Comparison of ENCODE assay signal across 1 cellular context in genomic region chr1:23368562-23369334, GRCh38.
TF ChIP-seq lines count a peak whose summit lies in the region.

No MANE protein-coding gene starts in this region.

TF ChIP-seq in K562, 482 proteins besides CTCF, POLR2A, EP300 and RAD21 (continued from another document and continues in another):
- peak in 1 of 3 experiments; percentile 87; a peak in 2 of 6 replicates for TF ChIP-seq ZBTB11 (CRISPR knock-in tag; IDR thresholded peaks at IDR 0.05)
- TF ChIP-seq PRPF4 (IDR thresholded peaks at IDR 0.05; ENCODE audit: insufficient read depth, low read depth, low read length, poor library complexity, severe bottlenecking) = no peak
- TF ChIP-seq ESRRA (IDR thresholded peaks at IDR 0.05; ENCODE audit: borderline replicate concordance, low read depth) = peak; percentile 82
- TF ChIP-seq E2F6 (IDR thresholded peaks at IDR 0.05; ENCODE audit: borderline replicate concordance in 1 of 2, extremely low read depth in 1 of 2, insufficient read depth in 1 of 2, insufficient read length in 1 of 2, low read depth in 1 of 2, low read length in 1 of 2, poor library complexity in 1 of 2, severe bottlenecking in 1 of 2) = peak; percentile 40 to 43
- 0 out of 2 replicates have a peak, but pooled peaks have one; percentile 34 for TF ChIP-seq JUNB (CRISPR knock-in tag; conservative IDR thresholded peaks at IDR 0.05)
- peak; percentile 82 for TF ChIP-seq RBM39 (optimal IDR thresholded peaks at IDR 0.05; ENCODE audit: low read depth, low read length)
- peak; percentile 82 for TF ChIP-seq TFAP4 (CRISPR knock-in tag; IDR thresholded peaks at IDR 0.05; ENCODE audit: borderline replicate concordance)
- TF ChIP-seq AFF4 (CRISPR knock-in tag; IDR thresholded peaks at IDR 0.05) = peak; percentile 22; the same call in 1 of the 2 replicates
- TF ChIP-seq TEAD2 (tag; IDR thresholded peaks at IDR 0.05) = no peak
- TF ChIP-seq EP400 (IDR thresholded peaks at IDR 0.05) = peak; percentile 86
- TF ChIP-seq MTA3 (IDR thresholded peaks at IDR 0.05; ENCODE audit: borderline replicate concordance) = peak; percentile 67
- 0 out of 2 replicates have a peak, but pooled peaks have one; percentile 42 for TF ChIP-seq SREBF2 (CRISPR knock-in tag; IDR thresholded peaks at IDR 0.05)
- TF ChIP-seq RBFOX2 (IDR thresholded peaks at IDR 0.05; ENCODE audit: low read depth, low read length) = peak; percentile 92
- no peak for TF ChIP-seq ZNF785 (CRISPR knock-in tag; IDR thresholded peaks at IDR 0.05)
- TF ChIP-seq TSC22D4 (tag; IDR thresholded peaks at IDR 0.05) = no peak
- peak; percentile 73 for TF ChIP-seq FOSL1 (tag; conservative IDR thresholded peaks at IDR 0.05)
- TF ChIP-seq ZNF764 (CRISPR knock-in tag; IDR thresholded peaks at IDR 0.05; ENCODE audit: low read depth) = 0 out of 2 replicates have a peak, but pooled peaks have one; percentile 8
- TF ChIP-seq FIP1L1 (IDR thresholded peaks at IDR 0.05; ENCODE audit: low read depth, low read length, poor library complexity, severe bottlenecking) = peak; percentile 63
- no peak; the same call in 1 of the 2 replicates for TF ChIP-seq POLR2AphosphoS2 (IDR thresholded peaks at IDR 0.05; ENCODE audit: low read length)
- peak; percentile 84 for TF ChIP-seq CEBPG (CRISPR knock-in tag; IDR thresholded peaks at IDR 0.05)
- peak; percentile 66 to 85; a peak in 3 of 4 replicates for TF ChIP-seq CEBPG (tag; conservative IDR thresholded peaks at IDR 0.05 in 1 of 2, IDR thresholded peaks at IDR 0.05 in 1 of 2)
- peak; percentile 97 for TF ChIP-seq CREM (IDR thresholded peaks at IDR 0.05; ENCODE audit: low read depth)
- TF ChIP-seq KHSRP (IDR thresholded peaks at IDR 0.05) = no peak
- peak; percentile 74 for TF ChIP-seq POLR2B (IDR thresholded peaks at IDR 0.05; ENCODE audit: low read depth, partially characterized antibody)
- no peak for TF ChIP-seq MYBL2 (IDR thresholded peaks at IDR 0.05; ENCODE audit: low read depth)
- TF ChIP-seq MYBL2 (CRISPR knock-in tag; IDR thresholded peaks at IDR 0.05; ENCODE audit: borderline replicate concordance) = no peak
- TF ChIP-seq ILK (tag; IDR thresholded peaks at IDR 0.05; ENCODE audit: borderline replicate concordance, low read depth) = no peak
- peak; percentile 89 for TF ChIP-seq POLR2AphosphoS5 (IDR thresholded peaks at IDR 0.05; ENCODE audit: control insufficient read depth, insufficient read depth, low read depth, low read length)
- no peak for TF ChIP-seq ZNF217 (CRISPR knock-in tag; IDR thresholded peaks at IDR 0.05)
- no peak for TF ChIP-seq CHD4 (IDR thresholded peaks at IDR 0.05; ENCODE audit: insufficient read depth, insufficient replicate concordance, low read depth, low read length, poor library complexity, severe bottlenecking)
- TF ChIP-seq ZEB2 (IDR thresholded peaks at IDR 0.05) = no peak
- TF ChIP-seq ZNF592 (IDR thresholded peaks at IDR 0.05) = peak; percentile 82
- peak; percentile 95 for TF ChIP-seq VEZF1 (CRISPR knock-in tag; IDR thresholded peaks at IDR 0.05)
- TF ChIP-seq U2AF1 (optimal IDR thresholded peaks at IDR 0.05; ENCODE audit: low read depth, low read length) = peak; percentile 91
- no peak; a peak in 1 of 4 replicates for TF ChIP-seq TEAD1 (CRISPR knock-in tag; IDR thresholded peaks at IDR 0.05)
- TF ChIP-seq TRIM28 (IDR thresholded peaks at IDR 0.05) = peak; percentile 88
- no peak for TF ChIP-seq BCL6 (CRISPR knock-in tag; IDR thresholded peaks at IDR 0.05)
- TF ChIP-seq ZNF324 (CRISPR knock-in tag; IDR thresholded peaks at IDR 0.05) = no peak
- TF ChIP-seq MYC (IDR thresholded peaks at IDR 0.05; ENCODE audit: low read depth, low read length) = peak; percentile 92
- TF ChIP-seq MYC (CRISPR knock-in tag; IDR thresholded peaks at IDR 0.05; ENCODE audit: borderline replicate concordance, low read depth) = 0 out of 2 replicates have a peak, but pooled peaks have one; percentile 58
- peak; percentile 69 for TF ChIP-seq PHF20 (IDR thresholded peaks at IDR 0.05; ENCODE audit: partially characterized antibody)
- TF ChIP-seq KAT7 (CRISPR knock-in tag; IDR thresholded peaks at IDR 0.05; ENCODE audit: borderline replicate concordance) = no peak
- peak; percentile 80 for TF ChIP-seq TAF1 (IDR thresholded peaks at IDR 0.05; ENCODE audit: control insufficient read depth, extremely low read depth, insufficient read depth, low read length, severe bottlenecking)
- TF ChIP-seq ATF4 (CRISPR knock-in tag; IDR thresholded peaks at IDR 0.05) = 0 out of 2 replicates have a peak, but pooled peaks have one; percentile 41
- TF ChIP-seq MLX (CRISPR knock-in tag; conservative IDR thresholded peaks at IDR 0.05) = peak in 1 of 2 experiments; percentile 65; a peak in 1 of 4 replicates
- TF ChIP-seq PREB (CRISPR knock-in tag; IDR thresholded peaks at IDR 0.05) = 0 out of 2 replicates have a peak, but pooled peaks have one; percentile 65
- no peak for TF ChIP-seq MTF1 (CRISPR knock-in tag; IDR thresholded peaks at IDR 0.05; ENCODE audit: borderline replicate concordance)
- TF ChIP-seq SIN3B (IDR thresholded peaks at IDR 0.05; ENCODE audit: low read depth) = peak; percentile 56
- peak; percentile 88 for TF ChIP-seq PHF8 (IDR thresholded peaks at IDR 0.05; ENCODE audit: borderline replicate concordance, low read length)
- peak; percentile 62; the same call in 1 of the 2 replicates for TF ChIP-seq TARDBP (IDR thresholded peaks at IDR 0.05)
